21 cellular contexts compared by ENCODE assay signal in genomic region chr1:112383759-112384370, GRCh38. TPM values are rescaled to one million over a fixed set of nuclear protein-coding genes. Genes with fewer than 3 reads are reported as not detected.
"Had no signal": no experiment of that assay in that cellular context is flagged by ENCODE, and none has a peak within 500 bp of the region (broad histone marks: within the 10 kb centered on the region; RNA-seq: fewer than 3 reads in every experiment).

No MANE protein-coding gene starts in this region.

- H3K9me3 Mint-ChIP-seq: memory B cell; naive thymus-derived CD4-positive, alpha-beta T cell; nephron progenitor cell had no signal

- H3K9me3 ChIP-seq: heart left ventricle, lower lobe of right lung, psoas muscle, sigmoid colon, upper lobe of right lung, vagina had no signal

- H3K36me3 Mint-ChIP-seq: memory B cell; naive thymus-derived CD4-positive, alpha-beta T cell had no signal

- FAIRE-seq: endometrium, frontal cortex, islet of Langerhans had no signal

- DNase-seq: effector memory CD4-positive, alpha-beta T cell; heart left ventricle; hypothalamus; kidney glomerular epithelial cell; lower lobe of right lung; naive thymus-derived CD4-positive, alpha-beta T cell; nephron progenitor cell; psoas muscle; retina; sigmoid colon; stimulated activated CD4-positive, alpha-beta T cell treated with anti-CD3 and anti-CD28 coated beads, Interleukin-12 subunit alpha, Interleukin-12 subunit beta, amount 100 ng/mL, for 4 hours; stimulated activated naive CD4-positive, alpha-beta T cell treated with Interleukin-2 at 50 U/mL for 16 hours; upper lobe of right lung had no signal

- H3K27me3 ChIP-seq: sigmoid colon, vagina had no signal

- H3K4me3 Mint-ChIP-seq: memory B cell; naive thymus-derived CD4-positive, alpha-beta T cell; nephron progenitor cell had no signal

- H3K4me3 ChIP-seq: heart left ventricle, lower lobe of right lung, psoas muscle, sigmoid colon, skin epidermis, upper lobe of right lung, vagina had no signal

- H3K4me1 ChIP-seq: lower lobe of right lung, psoas muscle, sigmoid colon, upper lobe of right lung, vagina had no signal

- ATAC-seq: esophagus mucosa; left lobe of liver; lower lobe of right lung; naive thymus-derived CD4-positive, alpha-beta T cell; psoas muscle; upper lobe of right lung had no signal

- H3K27ac Mint-ChIP-seq: memory B cell, nephron progenitor cell had no signal

- H3K27ac ChIP-seq: heart left ventricle, lower lobe of right lung, psoas muscle, sigmoid colon, skin epidermis, upper lobe of right lung, vagina had no signal

- H3K36me3 ChIP-seq: heart left ventricle, lower lobe of right lung, sigmoid colon, upper lobe of right lung, vagina had no signal

RNA-seq across cellular contexts. Expression of gene CTTNBP2NL, which starts 12.1 kb away (rescaled TPM):
- polyA plus RNA-seq: naive thymus-derived CD4-positive, alpha-beta T cell had no signal
